3 cellular contexts compared by ENCODE assay signal in genomic region chr18:2617974-2618373, GRCh38.
TF ChIP-seq lines count a peak whose summit lies in the region.

No MANE protein-coding gene starts in this region.

TF ChIP-seq in SK-N-SH, 30 proteins besides CTCF, POLR2A, EP300 and RAD21:
- TF ChIP-seq POLR2AphosphoS5 (IDR thresholded peaks at IDR 0.05; ENCODE audit: low read depth, low read length) (no peak), TEAD4 (IDR thresholded peaks at IDR 0.05; ENCODE audit: borderline replicate concordance, insufficient read depth) (no peak), MXI1 (IDR thresholded peaks at IDR 0.05; ENCODE audit: low read depth, low read length) (no peak), CHD2 (IDR thresholded peaks at IDR 0.05; ENCODE audit: low read length, partially characterized antibody) (no peak), USF1 (IDR thresholded peaks at IDR 0.05; ENCODE audit: borderline replicate concordance, low read depth) (no peak), JUND (IDR thresholded peaks at IDR 0.05) (0 out of 2 replicates have a peak, but pooled peaks have one; percentile 4)

TF ChIP-seq in SK-N-SH treated with all-trans-retinoic acid at 6 μM for 48 hours, 23 proteins besides CTCF, POLR2A, EP300 and RAD21:
- TF ChIP-seq CREB5 (CRISPR knock-in tag; IDR thresholded peaks at IDR 0.05; ENCODE audit: low read depth) (no peak), TCF4 (CRISPR knock-in tag; IDR thresholded peaks at IDR 0.05; ENCODE audit: borderline replicate concordance) (no peak), ZC3H10 (CRISPR knock-in tag; IDR thresholded peaks at IDR 0.05) (no peak), GLIS3 (CRISPR knock-in tag; IDR thresholded peaks at IDR 0.05) (no peak), OSR1 (CRISPR knock-in tag; IDR thresholded peaks at IDR 0.05) (no peak), TSHZ2 (CRISPR knock-in tag; IDR thresholded peaks at IDR 0.05) (no peak), PPARA (CRISPR knock-in tag; IDR thresholded peaks at IDR 0.05; ENCODE audit: borderline replicate concordance) (no peak), CSRNP3 (CRISPR knock-in tag; IDR thresholded peaks at IDR 0.05) (no peak), ZNF70 (CRISPR knock-in tag; IDR thresholded peaks at IDR 0.05) (no peak), ARNTL (CRISPR knock-in tag; IDR thresholded peaks at IDR 0.05; ENCODE audit: borderline replicate concordance, low read depth) (no peak), RARB (CRISPR knock-in tag; IDR thresholded peaks at IDR 0.05) (no peak), ZNF565 (CRISPR knock-in tag; conservative IDR thresholded peaks at IDR 0.05; ENCODE audit: low read depth) (no peak), POU6F1 (CRISPR knock-in tag; IDR thresholded peaks at IDR 0.05; ENCODE audit: borderline replicate concordance, low read depth) (no peak), ZFP3 (CRISPR knock-in tag; IDR thresholded peaks at IDR 0.05) (no peak), ISL1 (CRISPR knock-in tag; IDR thresholded peaks at IDR 0.05) (no peak), PATZ1 (CRISPR knock-in tag; IDR thresholded peaks at IDR 0.05; ENCODE audit: borderline replicate concordance) (no peak), TOX (CRISPR knock-in tag; IDR thresholded peaks at IDR 0.05; ENCODE audit: borderline replicate concordance) (no peak), ESRRG (CRISPR knock-in tag; IDR thresholded peaks at IDR 0.05) (no peak)
TF ChIP-seq in SK-N-SH treated with all-trans-retinoic acid at 6 μM for 48 hours: peak in this region for 0.

TF ChIP-seq in WTC11, 78 proteins besides CTCF, POLR2A, EP300 and RAD21:
- TF ChIP-seq ZNF423 (CRISPR knock-in tag; IDR thresholded peaks at IDR 0.05): no peak
- TF ChIP-seq NFYB (CRISPR knock-in tag; conservative IDR thresholded peaks at IDR 0.05; ENCODE audit: low read depth): no peak
- no peak for TF ChIP-seq NR1H2 (CRISPR knock-in tag; IDR thresholded peaks at IDR 0.05)
- TF ChIP-seq ZNF317 (CRISPR knock-in tag; IDR thresholded peaks at IDR 0.05; ENCODE audit: borderline replicate concordance, low read depth): no peak
- TF ChIP-seq TP53 (CRISPR knock-in tag; IDR thresholded peaks at IDR 0.05): no peak
- TF ChIP-seq CREM (CRISPR knock-in tag; IDR thresholded peaks at IDR 0.05): no peak
- TF ChIP-seq ZNF263 (CRISPR knock-in tag; IDR thresholded peaks at IDR 0.05; ENCODE audit: low read depth): no peak
- no peak for TF ChIP-seq ZNF416 (CRISPR knock-in tag; IDR thresholded peaks at IDR 0.05)
- TF ChIP-seq TEAD4 (CRISPR knock-in tag; IDR thresholded peaks at IDR 0.05): no peak
- TF ChIP-seq ZNF671 (CRISPR knock-in tag; IDR thresholded peaks at IDR 0.05): no peak
- no peak for TF ChIP-seq E2F1 (CRISPR knock-in tag; IDR thresholded peaks at IDR 0.05)
- TF ChIP-seq CDX4 (CRISPR knock-in tag; IDR thresholded peaks at IDR 0.05; ENCODE audit: borderline replicate concordance): no peak
- TF ChIP-seq USF2 (CRISPR knock-in tag; IDR thresholded peaks at IDR 0.05): no peak
- TF ChIP-seq GABPB1 (CRISPR knock-in tag; IDR thresholded peaks at IDR 0.05): no peak
- no peak for TF ChIP-seq HMGA2 (CRISPR knock-in tag; IDR thresholded peaks at IDR 0.05)
